ENCODE assay signal across 33 cellular contexts in the genomic region with DNA sequence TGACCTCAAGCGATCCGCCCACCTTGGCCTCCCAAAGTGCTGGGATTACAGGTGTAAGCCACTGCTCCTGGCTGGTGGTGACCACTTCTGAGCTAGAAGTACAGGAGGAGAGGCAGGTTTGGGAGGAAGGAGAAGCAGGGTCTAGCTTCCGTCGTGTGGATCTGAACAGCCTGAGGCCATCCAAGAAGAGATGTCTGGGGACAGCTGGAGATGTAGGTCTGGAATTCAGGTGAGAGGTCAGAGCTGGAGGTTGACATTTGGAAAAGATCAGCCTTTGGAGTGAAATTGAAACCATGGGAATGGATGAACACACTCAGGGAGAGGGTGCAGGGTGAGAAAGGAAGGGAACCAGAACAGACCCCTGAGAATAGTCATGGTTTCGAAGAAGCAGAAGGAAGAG. TPM values are rescaled to one million over a fixed set of nuclear protein-coding genes. Genes with fewer than 3 reads are reported as not detected.
"Had no signal": no experiment of that assay in that cellular context is flagged by ENCODE, and none has a peak within 500 bp of the region (broad histone marks: within the 10 kb centered on the region; RNA-seq: fewer than 3 reads in every experiment).

No MANE protein-coding gene starts in this region.

- H3K27me3 ChIP-seq: adrenal gland, body of pancreas, esophagus muscularis mucosa, gastroesophageal sphincter had no signal

- H3K36me3 ChIP-seq: adrenal gland, esophagus muscularis mucosa, gastroesophageal sphincter, WERI-Rb-1 had no signal

- DNase-seq: activated B cell treated with CpG ODN at 0.5 μM for 24 hours; activated CD4-positive, alpha-beta T cell treated with anti-CD3 and anti-CD28 coated beads for 48 hours; activated CD4-positive, alpha-beta T cell treated with anti-CD3 and anti-CD28 coated beads, Interleukin-2, amount 50 U/mL, for 1 hour; activated CD4-positive, alpha-beta T cell treated with anti-CD3 and anti-CD28 coated beads, Interleukin-2, amount 50 U/mL, for 48 hours; activated CD8-positive, alpha-beta memory T cell treated with anti-CD3 and anti-CD28 coated beads for 24 hours; activated CD8-positive, alpha-beta T cell treated with anti-CD3 and anti-CD28 coated beads for 36 hours; activated effector memory CD4-positive, alpha-beta T cell treated with Interleukin-2 at 50 U/mL for 16 hours; activated gamma-delta T cell treated with Interleukin-2 at 50 U/mL for 16 hours; activated naive CD4-positive, alpha-beta T cell treated with anti-CD3 and anti-CD28 coated beads, Interleukin-2, amount 50 U/mL, for 16 hours; activated naive CD4-positive, alpha-beta T cell treated with Interleukin-2 at 50 U/mL for 16 hours; activated naive CD8-positive, alpha-beta T cell treated with anti-CD3 and anti-CD28 coated beads, Interleukin-2, amount 50 U/mL, for 24 hours; activated T-cell treated with anti-CD3 and anti-CD28 coated beads, Interleukin-2, amount 50 U/mL, for 4 hours; adrenal gland; amygdala; aorta; body of pancreas; caudate nucleus; cortex of kidney; dermis blood vessel endothelial cell; effector CD4-positive, alpha-beta T cell; effector memory CD8-positive, alpha-beta T cell; erythroblast; foreskin melanocyte; SW 1271; T-cell; T1000; WERI-Rb-1 had no signal

- H3K4me1 ChIP-seq: body of pancreas had no signal

- H3K4me3 ChIP-seq: adrenal gland, body of pancreas, esophagus muscularis mucosa, gastroesophageal sphincter had no signal

- H3K27ac ChIP-seq: adrenal gland, body of pancreas, esophagus muscularis mucosa, gastroesophageal sphincter, WERI-Rb-1 had no signal

- ATAC-seq: activated CD4-positive, CD25-positive, alpha-beta regulatory T cell treated with anti-CD3 and anti-CD28 coated beads, Interleukin-2, amount 50 U/mL, for 24 hours; activated CD8-positive, alpha-beta T cell treated with anti-CD3 and anti-CD28 coated beads for 36 hours; activated naive CD8-positive, alpha-beta T cell treated with anti-CD3 and anti-CD28 coated beads, Interleukin-2, amount 50 U/mL, for 24 hours; activated T-cell treated with anti-CD3 and anti-CD28 coated beads, Interleukin-2, amount 50 U/mL, for 4 hours; activated T-helper 17 cell treated with anti-CD3 and anti-CD28 coated beads, Interleukin-2, amount 50 U/mL, for 72 hours; body of pancreas; effector memory CD8-positive, alpha-beta T cell; gastroesophageal sphincter; T-cell had no signal

RNA-seq across cellular contexts. Expression of a gene that starts 33.2 kb away (rescaled TPM):
- total RNA-seq: activated B cell treated with CpG ODN at 0.5 μM for 24 hours; activated CD8-positive, alpha-beta T cell treated with anti-CD3 and anti-CD28 coated beads for 36 hours; activated T-cell treated with anti-CD3 and anti-CD28 coated beads, Interleukin-2, amount 50 U/mL, for 4 hours; activated T-helper 17 cell treated with anti-CD3 and anti-CD28 coated beads, Interleukin-2, amount 50 U/mL, for 72 hours; fibroblast of lung; fibroblast of villous mesenchyme; T-cell had no signal
- polyA plus RNA-seq: fibroblast of lung had no signal
